ENCODE assay signal across 10 cellular contexts in the genomic region with DNA sequence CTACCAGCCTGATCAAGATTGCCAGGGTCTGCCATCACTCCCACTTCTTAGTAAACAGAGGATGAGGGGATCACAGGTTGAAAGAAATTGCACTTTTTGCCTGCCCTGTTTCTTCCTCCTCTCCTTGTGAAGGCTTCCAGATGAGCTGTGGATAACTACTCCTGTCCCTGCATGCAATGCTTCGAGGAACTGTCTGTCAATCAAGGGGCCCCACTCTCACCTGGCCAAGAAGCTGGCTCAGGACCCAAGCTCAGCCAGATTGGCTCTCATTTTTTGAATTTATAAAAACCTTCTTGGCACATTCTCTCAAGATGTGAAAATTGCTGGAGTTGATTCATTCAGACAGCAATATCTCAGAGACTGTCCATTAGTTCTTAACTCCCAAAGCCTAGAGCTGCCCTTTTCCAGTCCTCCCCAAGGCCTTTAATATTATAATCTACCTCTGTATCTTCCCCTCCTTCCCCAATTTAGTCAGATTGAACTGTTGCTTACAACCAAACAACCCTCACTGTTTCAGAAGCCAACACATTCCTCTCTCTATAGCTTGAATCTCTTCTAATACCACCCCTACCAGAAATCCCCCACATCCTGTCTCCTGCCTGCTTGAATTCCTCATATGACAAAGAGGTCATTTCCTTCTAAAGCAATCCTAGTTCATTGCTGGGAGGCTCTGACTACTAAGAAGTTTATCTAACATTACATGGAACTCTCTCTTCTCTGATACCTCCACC. TPM values are rescaled to one million over a fixed set of nuclear protein-coding genes. Genes with fewer than 3 reads are reported as not detected.
DNase-seq lines count a peak whose midpoint lies in the region; ATAC-seq and TF ChIP-seq lines count a peak whose summit lies in the region.
"Had no signal": no experiment of that assay in that cellular context is flagged by ENCODE, and none has a peak within 500 bp of the region (broad histone marks: within the 10 kb centered on the region; RNA-seq: fewer than 3 reads in every experiment).

No MANE protein-coding gene starts in this region.

- H3K9me2 ChIP-seq in Karpas-422 (replicated peaks; ENCODE audit: insufficient read depth, low read length), result no peaks in the 10 kb centered on the region

- H3K27me3 ChIP-seq in Karpas-422 (ENCODE audit: low read length), result no peaks in the 10 kb centered on the region; the same call in 1 of the 2 replicates

- H3K4me3 ChIP-seq in coronary artery (no peak overlapping the region), Karpas-422 (ENCODE audit: low read length) (no peak overlapping the region)

- TF ChIP-seq CTCF in C4-2B (conservative IDR thresholded peaks at IDR 0.05) (no peak), coronary artery (IDR thresholded peaks at IDR 0.05) (no peak), nephron progenitor cell (IDR thresholded peaks at IDR 0.05) (no peak)

- H3K27ac Mint-ChIP-seq in nephron progenitor cell, result peak overlapping the region; percentile 73
- H3K27ac Mint-ChIP-seq: activated B cell treated with CpG ODN at 0.5 μM for 24 hours had no signal

- no peaks in the 10 kb centered on the region for H3K4me1 ChIP-seq in Karpas-422 (ENCODE audit: low read length)

- H3K36me3 Mint-ChIP-seq in nephron progenitor cell (ENCODE audit: low read depth), result peaks cover 60% of the 10 kb centered on the region

- no peaks in the 10 kb centered on the region for H3K79me2 ChIP-seq in Karpas-422 (ENCODE audit: low read length)

- H3K9me3 ChIP-seq in Karpas-422 (ENCODE audit: low read length), result no peaks in the 10 kb centered on the region

- H3K4me2 ChIP-seq in Karpas-422 (ENCODE audit: low read depth, low read length, poor library complexity, severe bottlenecking), result no peak overlapping the region

- peaks cover 65% of the 10 kb centered on the region for H3K4me1 Mint-ChIP-seq in nephron progenitor cell
- H3K4me1 Mint-ChIP-seq: activated B cell treated with CpG ODN at 0.5 μM for 24 hours had no signal

- no peak overlapping the region for H2AFZ ChIP-seq in Karpas-422 (ENCODE audit: low read length)

- H3K9me3 Mint-ChIP-seq in nephron progenitor cell, result no peaks in the 10 kb centered on the region
- H3K9me3 Mint-ChIP-seq: activated B cell treated with CpG ODN at 0.5 μM for 24 hours had no signal

- no peak overlapping the region for H3K9ac ChIP-seq in Karpas-422 (ENCODE audit: low read length)

- peak overlapping the region; percentile 16; the same call in 1 of the 2 replicates for H3K27ac ChIP-seq in C4-2B
- peak overlapping the region; percentile 95 to 97 for H3K27ac ChIP-seq in coronary artery
- H3K27ac ChIP-seq in Karpas-422 (ENCODE audit: low read length), result no peak overlapping the region

- ATAC-seq in HG02981 (IDR thresholded peaks at IDR 0.05; ENCODE audit: unreplicated experiment), result peak; percentile 54

- no peak overlapping the region for H3K4me3 Mint-ChIP-seq in nephron progenitor cell
- H3K4me3 Mint-ChIP-seq: activated B cell treated with CpG ODN at 0.5 μM for 24 hours had no signal

- DNase-seq in coronary artery (ENCODE audit: low spot score), result no peak
- no peak for DNase-seq in nephron progenitor cell
- no peak for DNase-seq in Karpas-422
- DNase-seq in activated CD4-positive, alpha-beta T cell treated with anti-CD3 and anti-CD28 coated beads for 1 hour, result no peak
- no peak for DNase-seq in cerebellum (ENCODE audit: low spot score)
- DNase-seq in SHP77 treated with DMSO at 0.1 percent for 48 hours (lab: John Stamatoyannopoulos, UW), result no peak
- DNase-seq: activated B cell treated with CpG ODN at 0.5 μM for 24 hours, COR-L47 had no signal

- no peaks in the 10 kb centered on the region for H4K20me1 ChIP-seq in Karpas-422 (ENCODE audit: insufficient read depth, low read depth, low read length)

- H3K36me3 ChIP-seq in Karpas-422 (ENCODE audit: insufficient read depth, low read length), result no peaks in the 10 kb centered on the region

- no peaks in the 10 kb centered on the region for H3K27me3 Mint-ChIP-seq in nephron progenitor cell (ENCODE audit: low read depth, poor library complexity)

RNA-seq across cellular contexts. Expression of a gene that starts 11.3 kb away (rescaled TPM):
- total RNA-seq in Karpas-422 (2014; rRNA removed; shearing (Covaris generic); ENCODE audit: low replicate concordance), result 0.54 TPM in 1 of 2 replicates, not detected in the other
- 148 TPM for total RNA-seq in cerebellum
- total RNA-seq: activated B cell treated with CpG ODN at 0.5 μM for 24 hours had no signal

Comparison
In these comparisons a context has a peak if more than half of its experiments do, and no peak if none do; other contexts are left out.
1. RNA of a gene that starts 11.3 kb away (total RNA-seq): 148 TPM in cerebellum (single experiment); 0.54 TPM in Karpas-422; every median in the first group is over 10 times any median in the second.